ENCODE assay signal across 1 cellular context in genomic region chr7:43649755-43650274, GRCh38.
TF ChIP-seq lines count a peak whose summit lies in the region.

No MANE protein-coding gene starts in this region.

TF ChIP-seq in HepG2, 621 proteins besides CTCF, POLR2A, EP300 and RAD21 (continued from another document):
- TF ChIP-seq ZNF513 (CRISPR knock-in tag; conservative IDR thresholded peaks at IDR 0.05) (no peak), MIXL1 (CRISPR knock-in tag; IDR thresholded peaks at IDR 0.05) (0 out of 2 replicates have a peak, but pooled peaks have one; percentile 39), ELF3 (CRISPR knock-in tag; IDR thresholded peaks at IDR 0.05) (peak; percentile 53; the same call in 1 of the 2 replicates), PPARG (CRISPR knock-in tag; conservative IDR thresholded peaks at IDR 0.05) (0 out of 2 replicates have a peak, but pooled peaks have one; percentile 24), MED1 (CRISPR knock-in tag; IDR thresholded peaks at IDR 0.05) (0 out of 2 replicates have a peak, but pooled peaks have one; percentile 51)
- TF ChIP-seq, protein P1, sequence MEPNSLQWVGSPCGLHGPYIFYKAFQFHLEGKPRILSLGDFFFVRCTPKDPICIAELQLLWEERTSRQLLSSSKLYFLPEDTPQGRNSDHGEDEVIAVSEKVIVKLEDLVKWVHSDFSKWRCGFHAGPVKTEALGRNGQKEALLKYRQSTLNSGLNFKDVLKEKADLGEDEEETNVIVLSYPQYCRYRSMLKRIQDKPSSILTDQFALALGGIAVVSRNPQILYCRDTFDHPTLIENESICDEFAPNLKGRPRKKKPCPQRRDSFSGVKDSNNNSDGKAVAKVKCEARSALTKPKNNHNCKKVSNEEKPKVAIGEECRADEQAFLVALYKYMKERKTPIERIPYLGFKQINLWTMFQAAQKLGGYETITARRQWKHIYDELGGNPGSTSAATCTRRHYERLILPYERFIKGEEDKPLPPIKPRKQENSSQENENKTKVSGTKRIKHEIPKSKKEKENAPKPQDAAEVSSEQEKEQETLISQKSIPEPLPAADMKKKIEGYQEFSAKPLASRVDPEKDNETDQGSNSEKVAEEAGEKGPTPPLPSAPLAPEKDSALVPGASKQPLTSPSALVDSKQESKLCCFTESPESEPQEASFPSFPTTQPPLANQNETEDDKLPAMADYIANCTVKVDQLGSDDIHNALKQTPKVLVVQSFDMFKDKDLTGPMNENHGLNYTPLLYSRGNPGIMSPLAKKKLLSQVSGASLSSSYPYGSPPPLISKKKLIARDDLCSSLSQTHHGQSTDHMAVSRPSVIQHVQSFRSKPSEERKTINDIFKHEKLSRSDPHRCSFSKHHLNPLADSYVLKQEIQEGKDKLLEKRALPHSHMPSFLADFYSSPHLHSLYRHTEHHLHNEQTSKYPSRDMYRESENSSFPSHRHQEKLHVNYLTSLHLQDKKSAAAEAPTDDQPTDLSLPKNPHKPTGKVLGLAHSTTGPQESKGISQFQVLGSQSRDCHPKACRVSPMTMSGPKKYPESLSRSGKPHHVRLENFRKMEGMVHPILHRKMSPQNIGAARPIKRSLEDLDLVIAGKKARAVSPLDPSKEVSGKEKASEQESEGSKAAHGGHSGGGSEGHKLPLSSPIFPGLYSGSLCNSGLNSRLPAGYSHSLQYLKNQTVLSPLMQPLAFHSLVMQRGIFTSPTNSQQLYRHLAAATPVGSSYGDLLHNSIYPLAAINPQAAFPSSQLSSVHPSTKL (CRISPR knock-in tag; IDR thresholded peaks at IDR 0.05) = peak; percentile 15; the same call in 1 of the 2 replicates
